In the genomic region with DNA sequence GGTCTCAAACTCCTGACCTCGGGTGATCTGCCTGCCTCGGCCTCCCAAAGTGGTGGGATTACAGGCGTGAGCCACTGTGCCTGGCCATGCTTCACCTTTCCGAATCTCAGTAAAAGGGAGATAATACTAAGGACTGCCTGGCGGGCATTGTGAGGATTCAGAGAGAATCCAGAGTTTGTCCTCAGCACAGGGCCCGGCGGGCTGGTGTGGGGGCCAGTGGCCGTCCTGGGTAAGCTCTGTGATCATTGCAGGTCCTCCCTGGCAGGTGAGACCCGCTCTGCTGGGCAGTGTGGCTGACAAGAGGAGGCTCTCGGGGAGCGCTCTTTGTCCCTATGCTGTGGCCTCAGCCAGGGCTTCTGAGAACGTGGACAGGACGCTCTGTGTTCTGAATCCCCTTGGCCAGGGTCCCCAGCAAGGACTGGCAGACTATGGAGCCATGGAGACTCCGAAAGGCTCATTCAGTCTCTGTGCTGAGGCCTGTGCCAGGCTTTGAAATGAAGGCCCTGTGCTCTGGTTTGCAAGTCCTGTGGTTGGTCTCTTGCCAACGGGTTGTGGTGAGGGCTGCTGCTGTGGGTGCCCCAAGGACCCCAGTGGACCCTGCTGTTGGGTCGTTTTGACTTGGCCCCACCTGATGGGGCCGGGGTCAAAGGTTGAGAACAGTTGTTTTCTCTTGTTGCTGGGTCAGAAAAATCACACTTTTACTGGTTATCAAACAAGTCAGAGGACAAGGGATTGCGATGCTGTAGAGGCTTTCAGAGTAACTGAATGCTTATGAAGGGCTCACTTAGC, we compare ENCODE assay signal across 12 cellular contexts. TPM values are rescaled to one million over a fixed set of nuclear protein-coding genes. Genes with fewer than 3 reads are reported as not detected.
A peak's percentile ranks its signal among the peaks of the same experiment; 100 is the strongest.
DNase-seq lines count a peak whose midpoint lies in the region; ATAC-seq and TF ChIP-seq lines count a peak whose summit lies in the region.
"Had no signal": no experiment of that assay in that cellular context is flagged by ENCODE, and none has a peak within 500 bp of the region (broad histone marks: within the 10 kb centered on the region; RNA-seq: fewer than 3 reads in every experiment).

No MANE protein-coding gene starts in this region.

- H3K9ac ChIP-seq in muscle layer of colon (ENCODE audit: low read length): peak overlapping the region; percentile 35

- peaks cover 13% of the 10 kb centered on the region for H3K36me3 ChIP-seq in A673 (ENCODE audit: insufficient read depth, low read length, poor library complexity, severe bottlenecking)
- H3K36me3 ChIP-seq in muscle layer of colon (ENCODE audit: insufficient read depth, low read length): peaks cover 27% of the 10 kb centered on the region
- H3K36me3 ChIP-seq in gastrocnemius medialis: peaks cover 0 to 13% of the 10 kb centered on the region in 2 donors

- no peak for TF ChIP-seq CTCF in A673 (conservative IDR thresholded peaks at IDR 0.05; ENCODE audit: low read depth, low read length)
- TF ChIP-seq CTCF in GM12875 (IDR thresholded peaks at IDR 0.05; ENCODE audit: borderline replicate concordance, insufficient read depth, low read depth, low read length): no peak
- TF ChIP-seq CTCF in astrocyte of the cerebellum (IDR thresholded peaks at IDR 0.05; ENCODE audit: low read depth, low read length, missing control alignments): no peak
- no peak for TF ChIP-seq CTCF in gastrocnemius medialis (IDR thresholded peaks at IDR 0.05 in 4 of 5, conservative IDR thresholded peaks at IDR 0.05 in 1 of 5)

- TF ChIP-seq POLR2A in gastrocnemius medialis (IDR thresholded peaks at IDR 0.05): no peak

- POLR2A ChIA-PET in A673 (lab: Charles Lee; ENCODE audit: low non-redundant PET): no interaction called here

- H3K27ac ChIP-seq in A673 (ENCODE audit: low read depth, low read length, poor library complexity, severe bottlenecking) (peak overlapping the region; percentile 62), muscle layer of colon (ENCODE audit: low read depth, low read length) (peak overlapping the region; percentile 74), gastrocnemius medialis (peak overlapping the region in 1 of 4 donors; percentile 23)

- CTCF ChIA-PET in A673 (lab: Charles Lee): no interaction called here

- H3K9me3 ChIP-seq in A673 (ENCODE audit: low read depth, low read length, poor library complexity, severe bottlenecking) (no peaks in the 10 kb centered on the region), muscle layer of colon (ENCODE audit: low read length) (no peaks in the 10 kb centered on the region), gastrocnemius medialis (no peaks in the 10 kb centered on the region)

- intact Hi-C loops in A673 (cut with micrococcal nuclease; ENCODE audit: unreplicated experiment): no loop called here
- intact Hi-C loops in gastrocnemius medialis (cut with DNase I; ENCODE audit: low total_unique reads): no loop called here

- in situ Hi-C loops in astrocyte of the cerebellum (cut with HindIII; ENCODE audit: low sequenced_read_pairs) (no loop called here), gastrocnemius medialis (cut with MboI; ENCODE audit: low sequenced_read_pairs in 4 of 4) (no loop called here)

- DNase-seq in A673 (ENCODE audit: low spot score) (no peak), astrocyte of the cerebellum (ENCODE audit: low read depth) (no peak), gastrocnemius medialis (no peak), NK-92 (lab: John Stamatoyannopoulos, UW; ENCODE audit: unreplicated experiment) (no peak), glomerular visceral epithelial cell (ENCODE audit: extremely low spot score) (no peak), ureter (ENCODE audit: low spot score) (no peak)
- DNase-seq: mammary epithelial cell, NCI-H2029, SIG-M5 had no signal

- ATAC-seq in gastrocnemius medialis: no peak
- ATAC-seq: esophagus mucosa had no signal

- no TSS peak for BruUV-seq in A673 (replicated peaks; lab: Mats Ljungman, UMichigan)

- H3K27me3 ChIP-seq in A673 (replicated peaks; ENCODE audit: insufficient read depth, low read depth, low read length, poor library complexity): no peaks in the 10 kb centered on the region
- no peaks in the 10 kb centered on the region for H3K27me3 ChIP-seq in muscle layer of colon (ENCODE audit: control insufficient read depth in 1 of 2, insufficient read depth in 2 of 2, low read length in 2 of 2)
- no peaks in the 10 kb centered on the region for H3K27me3 ChIP-seq in gastrocnemius medialis

- H3K4me1 ChIP-seq in A673 (ENCODE audit: insufficient read depth, low read length, poor library complexity, severe bottlenecking) (peaks cover 13% of the 10 kb centered on the region), muscle layer of colon (ENCODE audit: insufficient read depth, low read length) (peaks cover 60% of the 10 kb centered on the region), gastrocnemius medialis (peaks cover 17 to 29% of the 10 kb centered on the region in 2 donors)

- no peak overlapping the region for H3K4me3 ChIP-seq in A673 (ENCODE audit: low read depth, low read length, poor library complexity, severe bottlenecking)
- H3K4me3 ChIP-seq in GM12875 (ENCODE audit: low read depth, low read length): peak overlapping the region; percentile 37
- peak overlapping the region; percentile 5 for H3K4me3 ChIP-seq in astrocyte of the cerebellum (ENCODE audit: low read depth, low read length)
- peak overlapping the region in 1 of 2 donors; percentile 41 for H3K4me3 ChIP-seq in muscle layer of colon (ENCODE audit: low read depth in 1 of 2, low read length in 2 of 2)
- no peak overlapping the region for H3K4me3 ChIP-seq in gastrocnemius medialis

RNA-seq across cellular contexts. Expression of a gene that starts 2.1 kb away (rescaled TPM):
- total RNA-seq in A673 (2021) (28.9 and 29.9 TPM in 2 replicates), gastrocnemius medialis (1 to 10 TPM; 1.4 to 4.1 (median 3.3) TPM), ureter (27.9 TPM)

RNA-seq across cellular contexts. Expression of a gene that starts 37.7 kb away (rescaled TPM):
- total RNA-seq in A673 (2021) (5.2 and 9.3 TPM in 2 replicates), gastrocnemius medialis (1 to 10 TPM; 1.8 to 6.7 (median 4.7) TPM), ureter (75.2 TPM)

Comparison
In these comparisons a context has a peak if more than half of its experiments do, and no peak if none do; other contexts are left out.
1. H3K4me3 ChIP-seq: peak in GM12875 (single experiment) and astrocyte of the cerebellum (single experiment); none in A673 (single experiment) and gastrocnemius medialis (0 of 4).